ENCODE assay signal across 1 cellular context in genomic region chr2:145038041-145038525, GRCh38.
TF ChIP-seq lines count a peak whose summit lies in the region.

No MANE protein-coding gene starts in this region.

TF ChIP-seq in K562, 482 proteins besides CTCF, POLR2A, EP300 and RAD21 (continued from another document):
- no peak for TF ChIP-seq GTF3C2 (IDR thresholded peaks at IDR 0.05; ENCODE audit: borderline replicate concordance, extremely low read depth, insufficient read length)
- TF ChIP-seq ZFP30 (CRISPR knock-in tag; IDR thresholded peaks at IDR 0.05; ENCODE audit: borderline replicate concordance): no peak
- TF ChIP-seq NFIC (IDR thresholded peaks at IDR 0.05): no peak
- TF ChIP-seq PML (IDR thresholded peaks at IDR 0.05; ENCODE audit: low read length): no peak
- no peak for TF ChIP-seq ZNF583 (CRISPR knock-in tag; IDR thresholded peaks at IDR 0.05)
- TF ChIP-seq STAG1 (CRISPR knock-in tag; IDR thresholded peaks at IDR 0.05; ENCODE audit: borderline replicate concordance): no peak
- TF ChIP-seq USF1 (CRISPR knock-in tag; IDR thresholded peaks at IDR 0.05): no peak
- TF ChIP-seq PHF20 (IDR thresholded peaks at IDR 0.05; ENCODE audit: partially characterized antibody): no peak
- no peak for TF ChIP-seq ZNF589 (CRISPR knock-in tag; IDR thresholded peaks at IDR 0.05; ENCODE audit: low read depth)
